Comparison of ENCODE assay signal across 13 cellular contexts in the genomic region with DNA sequence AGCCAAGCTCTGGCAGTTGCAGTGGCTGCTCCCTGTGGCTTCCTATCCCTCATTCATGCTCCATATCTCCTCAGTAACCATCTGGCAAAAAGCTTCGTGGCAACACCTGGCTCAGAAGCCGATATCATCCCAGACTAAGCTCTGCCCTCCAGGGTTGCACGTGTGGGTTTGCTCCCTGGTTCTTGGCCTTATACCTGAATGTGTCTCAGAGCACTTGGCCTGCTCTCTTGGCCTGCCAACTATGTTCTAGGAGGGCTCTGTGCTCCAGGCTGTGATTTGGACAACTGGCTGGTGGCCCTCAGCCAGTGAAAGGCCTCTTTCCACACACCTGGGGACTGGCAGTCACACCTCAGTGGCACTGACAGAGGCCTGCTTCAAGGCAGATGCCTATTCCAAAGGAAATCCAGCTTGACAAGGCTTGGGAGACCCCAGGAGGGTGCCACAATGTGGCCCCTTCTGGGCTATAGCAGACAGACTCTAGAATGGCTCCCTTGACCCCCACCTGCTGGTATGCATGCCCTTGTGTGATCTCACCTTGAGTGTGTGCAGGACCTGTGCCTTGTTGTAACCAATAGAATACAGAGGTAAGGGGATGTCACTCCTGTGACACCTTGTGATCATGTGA. TPM values are rescaled to one million over a fixed set of nuclear protein-coding genes. Genes with fewer than 3 reads are reported as not detected.
DNase-seq lines count a peak whose midpoint lies in the region; ATAC-seq, FAIRE-seq and TF ChIP-seq lines count a peak whose summit lies in the region.
"Had no signal": no experiment of that assay in that cellular context is flagged by ENCODE, and none has a peak within 500 bp of the region (broad histone marks: within the 10 kb centered on the region; RNA-seq: fewer than 3 reads in every experiment).

No MANE protein-coding gene starts in this region.

- no peak for TF ChIP-seq POLR2A in H54 (IDR thresholded peaks at IDR 0.05; ENCODE audit: low read depth, low read length)

- H3K4me1 Mint-ChIP-seq in CD4-positive, CD25-positive, alpha-beta regulatory T cell = peaks cover 0 to 11% (median 2%) of the 10 kb centered on the region in 4 donors
- H3K4me1 Mint-ChIP-seq in activated T-helper 2 cell treated with anti-CD3 and anti-CD28 coated beads, Interferon-gamma antibody, Interleukin-2, Interleukin-4, amounts not matched to agents 10 μg/mL and 5 μg/mL and 100 μg/mL, durations not matched to agents 14 hours and 24 hours and 36 hours (ENCODE audit: low read depth) = peaks cover 2% of the 10 kb centered on the region
- H3K4me1 Mint-ChIP-seq in natural killer cell treated with Interleukin-12 subunit alpha and Interleukin-12 subunit beta and Interleukin-15 and Interleukin-18, amount 100 ng/mL, for 72 hours (ENCODE audit: low read depth in 2 of 2) = peaks cover 0 to 6% of the 10 kb centered on the region in 2 donors
- H3K4me1 Mint-ChIP-seq: activated CD4-positive, alpha-beta memory T cell treated with anti-CD3 and anti-CD28 coated beads, Interleukin-2, amount 10 ng/mL, durations not matched to agents 7 days and 5 days had no signal

- peak overlapping the region in 3 of 4 donors; percentile 47 to 64 (median 60) for H3K4me3 Mint-ChIP-seq in CD4-positive, CD25-positive, alpha-beta regulatory T cell
- H3K4me3 Mint-ChIP-seq in activated T-helper 2 cell treated with anti-CD3 and anti-CD28 coated beads, Interferon-gamma antibody, Interleukin-2, Interleukin-4, amounts not matched to agents 10 μg/mL and 5 μg/mL and 100 μg/mL, durations not matched to agents 14 hours and 24 hours and 36 hours (ENCODE audit: low read depth) = peak overlapping the region; percentile 80
- peak overlapping the region; percentile 85 for H3K4me3 Mint-ChIP-seq in natural killer cell treated with Interleukin-12 subunit alpha and Interleukin-12 subunit beta and Interleukin-15 and Interleukin-18, amount 100 ng/mL, for 72 hours
- H3K4me3 Mint-ChIP-seq: activated CD4-positive, alpha-beta memory T cell treated with anti-CD3 and anti-CD28 coated beads, Interleukin-2, amount 10 ng/mL, durations not matched to agents 7 days and 5 days had no signal

- no peak overlapping the region for H3K27ac ChIP-seq in CD4-positive, CD25-positive, alpha-beta regulatory T cell (ENCODE audit: insufficient read depth, low read length, poor library complexity, severe bottlenecking)
- H3K27ac ChIP-seq in caudate nucleus (ENCODE audit: low read depth, low read length) = no peak overlapping the region
- H3K27ac ChIP-seq: HL-60 had no signal

- ATAC-seq in CD4-positive, CD25-positive, alpha-beta regulatory T cell (ENCODE audit: low read depth in 2 of 2) = no peak
- ATAC-seq in natural killer cell treated with Interleukin-12 subunit alpha and Interleukin-12 subunit beta and Interleukin-15 and Interleukin-18, amount 100 ng/mL, for 72 hours = no peak

- DNase-seq in CD4-positive, CD25-positive, alpha-beta regulatory T cell = no peak
- DNase-seq in DMS79 (lab: John Stamatoyannopoulos, UW) (peak; percentile 89), H54 (ENCODE audit: insufficient read length, low spot score) (no peak), NAMALWA (ENCODE audit: low spot score) (no peak), caudate nucleus (lab: John Stamatoyannopoulos, UW) (no peak)
- no peak for DNase-seq in activated T-helper 2 cell treated with anti-CD3 and anti-CD28 coated beads, Interferon-gamma antibody, Interleukin-2, Interleukin-4, amounts not matched to agents 10 μg/mL and 5 μg/mL and 100 μg/mL, durations not matched to agents 14 hours and 24 hours and 36 hours (ENCODE audit: low spot score)
- DNase-seq in natural killer cell treated with Interleukin-12 subunit alpha and Interleukin-12 subunit beta and Interleukin-15 and Interleukin-18, amount 100 ng/mL, for 72 hours (ENCODE audit: low spot score) = no peak
- DNase-seq: activated CD4-positive, alpha-beta memory T cell treated with anti-CD3 and anti-CD28 coated beads, Interleukin-2, amount 10 ng/mL, durations not matched to agents 7 days and 5 days; aorta; foreskin melanocyte had no signal

- peak overlapping the region in 2 of 3 donors; percentile 8 to 9 for H3K27ac Mint-ChIP-seq in CD4-positive, CD25-positive, alpha-beta regulatory T cell
- H3K27ac Mint-ChIP-seq in activated T-helper 2 cell treated with anti-CD3 and anti-CD28 coated beads, Interferon-gamma antibody, Interleukin-2, Interleukin-4, amounts not matched to agents 10 μg/mL and 5 μg/mL and 100 μg/mL, durations not matched to agents 14 hours and 24 hours and 36 hours = no peak overlapping the region
- no peak overlapping the region for H3K27ac Mint-ChIP-seq in natural killer cell treated with Interleukin-12 subunit alpha and Interleukin-12 subunit beta and Interleukin-15 and Interleukin-18, amount 100 ng/mL, for 72 hours
- H3K27ac Mint-ChIP-seq: activated CD4-positive, alpha-beta memory T cell treated with anti-CD3 and anti-CD28 coated beads, Interleukin-2, amount 10 ng/mL, durations not matched to agents 7 days and 5 days had no signal

- H3K9me3 ChIP-seq in CD4-positive, CD25-positive, alpha-beta regulatory T cell (ENCODE audit: control insufficient read depth in 2 of 2, low read length in 2 of 2) = no peaks in the 10 kb centered on the region

- H3K4me3 ChIP-seq in CD4-positive, CD25-positive, alpha-beta regulatory T cell (ENCODE audit: low read depth, low read length) = no peak overlapping the region

- H3K9me3 Mint-ChIP-seq in CD4-positive, CD25-positive, alpha-beta regulatory T cell = no peaks in the 10 kb centered on the region
- H3K9me3 Mint-ChIP-seq in activated T-helper 2 cell treated with anti-CD3 and anti-CD28 coated beads, Interferon-gamma antibody, Interleukin-2, Interleukin-4, amounts not matched to agents 10 μg/mL and 5 μg/mL and 100 μg/mL, durations not matched to agents 14 hours and 24 hours and 36 hours = no peaks in the 10 kb centered on the region
- no peaks in the 10 kb centered on the region for H3K9me3 Mint-ChIP-seq in natural killer cell treated with Interleukin-12 subunit alpha and Interleukin-12 subunit beta and Interleukin-15 and Interleukin-18, amount 100 ng/mL, for 72 hours
- H3K9me3 Mint-ChIP-seq: activated CD4-positive, alpha-beta memory T cell treated with anti-CD3 and anti-CD28 coated beads, Interleukin-2, amount 10 ng/mL, durations not matched to agents 7 days and 5 days had no signal

- no peaks in the 10 kb centered on the region for H3K36me3 Mint-ChIP-seq in CD4-positive, CD25-positive, alpha-beta regulatory T cell
- no peaks in the 10 kb centered on the region for H3K36me3 Mint-ChIP-seq in activated T-helper 2 cell treated with anti-CD3 and anti-CD28 coated beads, Interferon-gamma antibody, Interleukin-2, Interleukin-4, amounts not matched to agents 10 μg/mL and 5 μg/mL and 100 μg/mL, durations not matched to agents 14 hours and 24 hours and 36 hours (ENCODE audit: low read depth)
- no peaks in the 10 kb centered on the region for H3K36me3 Mint-ChIP-seq in natural killer cell treated with Interleukin-12 subunit alpha and Interleukin-12 subunit beta and Interleukin-15 and Interleukin-18, amount 100 ng/mL, for 72 hours

- peaks cover 4% of the 10 kb centered on the region for H3K4me1 ChIP-seq in CD4-positive, CD25-positive, alpha-beta regulatory T cell (ENCODE audit: control insufficient read depth, insufficient read depth, low read length, poor library complexity, severe bottlenecking)

- peaks cover 8% of the 10 kb centered on the region for H3K27me3 ChIP-seq in CD4-positive, CD25-positive, alpha-beta regulatory T cell (ENCODE audit: control insufficient read depth, insufficient read depth, low read length)

- peaks cover 39% of the 10 kb centered on the region for H3K27me3 Mint-ChIP-seq in CD4-positive, CD25-positive, alpha-beta regulatory T cell
- H3K27me3 Mint-ChIP-seq in activated T-helper 2 cell treated with anti-CD3 and anti-CD28 coated beads, Interferon-gamma antibody, Interleukin-2, Interleukin-4, amounts not matched to agents 10 μg/mL and 5 μg/mL and 100 μg/mL, durations not matched to agents 14 hours and 24 hours and 36 hours (ENCODE audit: low read depth) = peaks cover 23% of the 10 kb centered on the region
- peaks cover 8 to 13% of the 10 kb centered on the region in 2 donors for H3K27me3 Mint-ChIP-seq in natural killer cell treated with Interleukin-12 subunit alpha and Interleukin-12 subunit beta and Interleukin-15 and Interleukin-18, amount 100 ng/mL, for 72 hours

- H3K36me3 ChIP-seq in CD4-positive, CD25-positive, alpha-beta regulatory T cell (ENCODE audit: control insufficient read depth, insufficient read depth, low read length) = no peaks in the 10 kb centered on the region

- FAIRE-seq in H54 (lab: Jason Lieb, UNC) = no peak
- FAIRE-seq: islet of Langerhans had no signal

- intact Hi-C loops in activated T-helper 2 cell treated with anti-CD3 and anti-CD28 coated beads, Interferon-gamma antibody, Interleukin-2, Interleukin-4, amounts not matched to agents 10 μg/mL and 5 μg/mL and 100 μg/mL, durations not matched to agents 14 hours and 24 hours and 36 hours (cut with micrococcal nuclease) = no loop called here

RNA-seq across cellular contexts. Expression of a gene that starts 10.5 kb away (rescaled TPM):
- not detected for total RNA-seq in CD4-positive, CD25-positive, alpha-beta regulatory T cell
- under 1 TPM in 2 of 4 donors, not detected in 2; 0.34 to 0.69 TPM for polyA plus RNA-seq in CD4-positive, CD25-positive, alpha-beta regulatory T cell
- 0.16 and 0.23 TPM in 2 replicates for total RNA-seq in activated T-helper 2 cell treated with anti-CD3 and anti-CD28 coated beads, Interferon-gamma antibody, Interleukin-2, Interleukin-4, amounts not matched to agents 10 μg/mL and 5 μg/mL and 100 μg/mL, durations not matched to agents 14 hours and 24 hours and 36 hours
- not detected for total RNA-seq in natural killer cell treated with Interleukin-12 subunit alpha and Interleukin-12 subunit beta and Interleukin-15 and Interleukin-18, amount 100 ng/mL, for 72 hours
- total RNA-seq: activated CD4-positive, alpha-beta memory T cell treated with anti-CD3 and anti-CD28 coated beads, Interleukin-2, amount 10 ng/mL, durations not matched to agents 7 days and 5 days; M059J had no signal

RNA-seq across cellular contexts. Expression of a gene that starts 43.0 kb away (rescaled TPM):
- not detected for total RNA-seq in CD4-positive, CD25-positive, alpha-beta regulatory T cell
- not detected for polyA plus RNA-seq in CD4-positive, CD25-positive, alpha-beta regulatory T cell
- 0.02 and 0.07 TPM in 2 replicates for total RNA-seq in activated T-helper 2 cell treated with anti-CD3 and anti-CD28 coated beads, Interferon-gamma antibody, Interleukin-2, Interleukin-4, amounts not matched to agents 10 μg/mL and 5 μg/mL and 100 μg/mL, durations not matched to agents 14 hours and 24 hours and 36 hours
- total RNA-seq in natural killer cell treated with Interleukin-12 subunit alpha and Interleukin-12 subunit beta and Interleukin-15 and Interleukin-18, amount 100 ng/mL, for 72 hours = not detected
- total RNA-seq: activated CD4-positive, alpha-beta memory T cell treated with anti-CD3 and anti-CD28 coated beads, Interleukin-2, amount 10 ng/mL, durations not matched to agents 7 days and 5 days had no signal

RNA-seq across cellular contexts. Expression of a gene that starts 50.5 kb away (rescaled TPM):
- 0.89 TPM for total RNA-seq in CD4-positive, CD25-positive, alpha-beta regulatory T cell
- polyA plus RNA-seq in CD4-positive, CD25-positive, alpha-beta regulatory T cell = 1 to 10 TPM in 1 of 4 donors, under 1 TPM in 2, not detected in 1; 0.32 to 1.1 (median 0.95) TPM
- 0.94 and 1.4 TPM in 2 replicates for total RNA-seq in activated T-helper 2 cell treated with anti-CD3 and anti-CD28 coated beads, Interferon-gamma antibody, Interleukin-2, Interleukin-4, amounts not matched to agents 10 μg/mL and 5 μg/mL and 100 μg/mL, durations not matched to agents 14 hours and 24 hours and 36 hours
- 1 to 10 TPM; 1.2 to 1.5 TPM for total RNA-seq in natural killer cell treated with Interleukin-12 subunit alpha and Interleukin-12 subunit beta and Interleukin-15 and Interleukin-18, amount 100 ng/mL, for 72 hours

Comparison
In these comparisons a context has a peak if more than half of its experiments do, and no peak if none do; other contexts are left out.
1. H3K27ac Mint-ChIP-seq: peak in CD4-positive, CD25-positive, alpha-beta regulatory T cell (2 of 3); none in activated T-helper 2 cell treated with anti-CD3 and anti-CD28 coated beads, Interferon-gamma antibody, Interleukin-2, Interleukin-4, amounts not matched to agents 10 μg/mL and 5 μg/mL and 100 μg/mL, durations not matched to agents 14 hours and 24 hours and 36 hours (single experiment) and natural killer cell treated with Interleukin-12 subunit alpha and Interleukin-12 subunit beta and Interleukin-15 and Interleukin-18, amount 100 ng/mL, for 72 hours (0 of 2).
2. Peak in every context shown above with its lines, with median percentiles within 50 percentile points of each other: H3K4me3 Mint-ChIP-seq.